In genomic region chr20:51190783-51191180, GRCh38 we compare ENCODE assay signal across 32 cellular contexts.
DNase-seq lines count a peak whose midpoint lies in the region; FAIRE-seq and TF ChIP-seq lines count a peak whose summit lies in the region.
"Had no signal": no experiment of that assay in that cellular context is flagged by ENCODE, and none has a peak within 500 bp of the region (broad histone marks: within the 10 kb centered on the region; RNA-seq: fewer than 3 reads in every experiment).

No MANE protein-coding gene starts in this region.

- H3K27ac ChIP-seq in astrocyte (ENCODE audit: low read depth, low read length) (no peak overlapping the region), trophoblast cell (ENCODE audit: low read depth, low read length) (peak overlapping the region; percentile 47)
- H3K27ac ChIP-seq: coronary artery, heart left ventricle, HL-60, KMS-11, PC-9, testis, uterus had no signal

- H3K27me3 ChIP-seq in astrocyte (ENCODE audit: insufficient read depth, low read length): no peaks in the 10 kb centered on the region
- H3K27me3 ChIP-seq in trophoblast cell (ENCODE audit: insufficient read depth, low read length): no peaks in the 10 kb centered on the region
- H3K27me3 ChIP-seq: MG63, testis, uterus had no signal

- no CpG with 5 or more reads among the region's 12 CpGs for WGBS in trophoblast cell (ENCODE audit: extremely low coverage, insufficient coverage, insufficient read length)

- H3K79me2 ChIP-seq in astrocyte (ENCODE audit: insufficient read depth, low read length) (no peaks in the 10 kb centered on the region), trophoblast cell (ENCODE audit: control insufficient read depth, insufficient read depth, low read length, poor library complexity) (no peaks in the 10 kb centered on the region)

- peak overlapping the region; percentile 47 for H2BK12ac ChIP-seq in trophoblast cell (ENCODE audit: low read length)

- H2AFZ ChIP-seq in astrocyte (ENCODE audit: low read depth, low read length) (no peak overlapping the region), trophoblast cell (ENCODE audit: insufficient read depth, low read length, poor library complexity) (no peak overlapping the region)
- H2AFZ ChIP-seq: PC-9 had no signal

- no peaks in the 10 kb centered on the region for H3K79me1 ChIP-seq in trophoblast cell (ENCODE audit: low read length)

- no peak for FAIRE-seq in astrocyte (lab: Jason Lieb, UNC)
- FAIRE-seq: small intestine had no signal

- no peak overlapping the region for H3K23ac ChIP-seq in trophoblast cell (ENCODE audit: low read length)

- no peaks in the 10 kb centered on the region for H4K20me1 ChIP-seq in astrocyte (ENCODE audit: insufficient read depth, low read length)

- H3K4me1 ChIP-seq in astrocyte (ENCODE audit: insufficient read depth, low read length): peaks cover 24% of the 10 kb centered on the region
- H3K4me1 ChIP-seq in trophoblast cell (ENCODE audit: control insufficient read depth in 1 of 2, insufficient read depth in 2 of 2, low read length in 2 of 2): peaks cover 6 to 7% of the 10 kb centered on the region in 2 experiments
- H3K4me1 ChIP-seq: heart left ventricle, uterus had no signal

- H3K9me3 Mint-ChIP-seq in astrocyte (ENCODE audit: unreplicated experiment): peaks cover 5% of the 10 kb centered on the region
- H3K9me3 Mint-ChIP-seq: activated CD4-positive, alpha-beta memory T cell treated with anti-CD3 and anti-CD28 coated beads for 36 hours; activated naive CD4-positive, alpha-beta T cell treated with anti-CD3 and anti-CD28 coated beads for 36 hours; H9; nephron had no signal

- H3K18ac ChIP-seq in trophoblast cell (ENCODE audit: low read length): no peak overlapping the region

- H4K12ac ChIP-seq in trophoblast cell (ENCODE audit: low read depth, low read length): no peak overlapping the region

- DNase-seq in G401 (ENCODE audit: low spot score) (peak; percentile 7), astrocyte (ENCODE audit: low read depth) (peak; percentile 33), fibroblast of the aortic adventitia (ENCODE audit: low read depth) (peak; percentile 22), trophoblast cell (no peak), SHP77 treated with DMSO at 0.1 percent for 48 hours (lab: John Stamatoyannopoulos, UW) (no peak), foreskin melanocyte (no peak), hippocampal formation (lab: John Stamatoyannopoulos, UW) (no peak)
- DNase-seq: activated CD4-positive, alpha-beta memory T cell treated with anti-CD3 and anti-CD28 coated beads for 36 hours; activated CD4-positive, alpha-beta T cell treated with anti-CD3 and anti-CD28 coated beads for 1 hour; activated naive CD4-positive, alpha-beta T cell treated with anti-CD3 and anti-CD28 coated beads for 36 hours; DMS79 treated with DMSO at 0.1 percent for 48 hours; effector memory CD4-positive, alpha-beta T cell; GF-D8; H9; heart left ventricle; MG63; NCI-H1105 treated with DMSO at 0.1 percent for 48 hours; NCI-H187 treated with DMSO at 0.1 percent for 48 hours; NCI-H345; PC-9; retina; small intestine; stimulated activated naive CD4-positive, alpha-beta T cell treated with Interleukin-2 at 50 U/mL for 16 hours; testis; uterus had no signal

- in situ Hi-C loops in G401 (cut with HindIII; ENCODE audit: low sequenced_read_pairs): no loop called here

- H3K36me3 ChIP-seq in astrocyte (ENCODE audit: insufficient read depth, low read length) (no peaks in the 10 kb centered on the region), trophoblast cell (ENCODE audit: control insufficient read depth in 1 of 2, insufficient read depth in 2 of 2, low read length in 2 of 2) (no peaks in the 10 kb centered on the region)
- H3K36me3 ChIP-seq: heart left ventricle, MG63, uterus had no signal

- no peak overlapping the region for H2BK5ac ChIP-seq in trophoblast cell (ENCODE audit: low read depth, low read length, poor library complexity)

- H3K4me3 ChIP-seq in astrocyte (ENCODE audit: insufficient read depth, low read depth, low read length): no peak overlapping the region
- no peak overlapping the region for H3K4me3 ChIP-seq in fibroblast of the aortic adventitia (ENCODE audit: low read depth, low read length)
- H3K4me3 ChIP-seq in trophoblast cell (ENCODE audit: low read depth, low read length): no peak overlapping the region
- H3K4me3 ChIP-seq: coronary artery, heart left ventricle, lung, MG63, PC-9, testis, uterus had no signal

- no peak overlapping the region for H3K27ac Mint-ChIP-seq in astrocyte (ENCODE audit: unreplicated experiment)
- H3K27ac Mint-ChIP-seq: activated CD4-positive, alpha-beta memory T cell treated with anti-CD3 and anti-CD28 coated beads for 36 hours; activated naive CD4-positive, alpha-beta T cell treated with anti-CD3 and anti-CD28 coated beads for 36 hours; H9; nephron had no signal

- H3K4me3 Mint-ChIP-seq in astrocyte (ENCODE audit: unreplicated experiment): no peak overlapping the region
- H3K4me3 Mint-ChIP-seq: activated CD4-positive, alpha-beta memory T cell treated with anti-CD3 and anti-CD28 coated beads for 36 hours; activated naive CD4-positive, alpha-beta T cell treated with anti-CD3 and anti-CD28 coated beads for 36 hours; brain; H9; nephron had no signal

- H3K4ac ChIP-seq in trophoblast cell (ENCODE audit: low read depth, low read length): no peak overlapping the region

- H2AK5ac ChIP-seq in trophoblast cell (ENCODE audit: low read length): no peak overlapping the region

- H3K14ac ChIP-seq in trophoblast cell (ENCODE audit: low read length): no peak overlapping the region

- H3K4me2 ChIP-seq in astrocyte (ENCODE audit: low read length): peak overlapping the region; percentile 16
- peak overlapping the region; percentile 24 for H3K4me2 ChIP-seq in trophoblast cell (ENCODE audit: low read length)
- H3K4me2 ChIP-seq: KMS-11, PC-9 had no signal

- H4K91ac ChIP-seq in trophoblast cell (ENCODE audit: low read depth, low read length): no peak overlapping the region

- peaks cover 4% of the 10 kb centered on the region for H3K9me3 ChIP-seq in astrocyte (ENCODE audit: insufficient read depth, low read depth, low read length)
- H3K9me3 ChIP-seq in trophoblast cell (ENCODE audit: insufficient read depth, low read depth, low read length): peaks cover 1% of the 10 kb centered on the region
- H3K9me3 ChIP-seq: Caco-2, heart left ventricle, testis, uterus had no signal

- peaks cover 10% of the 10 kb centered on the region for H3K27me3 Mint-ChIP-seq in astrocyte (ENCODE audit: low read depth, unreplicated experiment)

- no peak overlapping the region for H3K9ac ChIP-seq in astrocyte (ENCODE audit: low read length)
- no peak overlapping the region for H3K9ac ChIP-seq in trophoblast cell (ENCODE audit: low read length)
- H3K9ac ChIP-seq: KMS-11 had no signal

- no peaks in the 10 kb centered on the region for H3K4me1 Mint-ChIP-seq in astrocyte (ENCODE audit: low read depth, unreplicated experiment)

- TF ChIP-seq CTCF in astrocyte (IDR thresholded peaks at IDR 0.05; ENCODE audit: insufficient read depth, low read depth, low read length) (no peak), fibroblast of the aortic adventitia (IDR thresholded peaks at IDR 0.05; ENCODE audit: insufficient read depth, low read length) (no peak)

- H2BK120ac ChIP-seq in trophoblast cell (ENCODE audit: insufficient read depth, low read length, poor library complexity): no peak overlapping the region

- no peak overlapping the region for H4K8ac ChIP-seq in trophoblast cell (ENCODE audit: low read depth, low read length)

- no peaks in the 10 kb centered on the region for H3K36me3 Mint-ChIP-seq in astrocyte (ENCODE audit: low read depth, unreplicated experiment)
- H3K36me3 Mint-ChIP-seq: activated CD4-positive, alpha-beta memory T cell treated with anti-CD3 and anti-CD28 coated beads for 36 hours; brain had no signal

Comparison
In these comparisons a context has a peak if more than half of its experiments do, and no peak if none do; other contexts are left out.
1. DNase-seq: peak in G401 (single experiment), astrocyte (single experiment) and fibroblast of the aortic adventitia (single experiment); none in trophoblast cell (0 of 2), SHP77 treated with DMSO at 0.1 percent for 48 hours (single experiment), foreskin melanocyte (single experiment) and hippocampal formation (0 of 2).